1 cellular context compared by ENCODE assay signal in the genomic region with DNA sequence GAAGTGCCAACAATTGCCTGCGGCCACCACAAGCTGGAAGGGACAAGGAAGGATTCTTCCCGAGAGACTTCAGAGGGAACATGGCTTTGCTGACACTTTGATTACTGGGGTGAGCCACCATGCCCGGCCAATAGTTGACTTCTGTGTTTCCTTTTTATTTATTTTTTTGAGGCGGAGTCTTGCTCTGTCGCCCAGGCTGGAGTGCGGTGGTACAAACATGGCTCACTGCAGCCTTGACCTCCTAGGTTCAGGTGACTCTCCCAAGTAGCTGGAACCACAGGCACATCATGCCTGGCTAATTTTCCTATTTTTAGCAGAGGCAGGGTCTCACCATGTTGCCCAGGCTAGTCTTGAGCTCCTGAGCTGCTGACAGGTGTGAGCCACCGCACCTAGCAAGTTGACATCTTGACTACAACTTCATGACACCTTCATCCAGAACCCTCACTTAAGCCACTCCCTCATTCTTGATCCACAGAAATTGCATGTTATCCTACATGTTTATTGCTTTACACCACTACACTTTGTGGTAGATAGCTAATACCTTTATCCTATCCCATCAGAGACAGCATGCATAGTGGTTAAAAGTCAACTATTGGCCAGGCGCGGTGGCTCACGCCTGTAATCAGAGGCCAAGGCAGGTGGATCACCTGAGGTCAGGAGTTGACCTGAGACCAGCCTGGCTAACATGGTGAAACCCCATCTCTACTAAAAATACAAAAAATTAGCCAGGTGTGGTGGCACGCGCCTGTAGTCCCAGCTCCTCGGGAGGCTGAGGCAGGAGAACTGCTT.
A peak's percentile ranks its signal among the peaks of the same experiment; 100 is the strongest.
TF ChIP-seq lines count a peak whose summit lies in the region.

No MANE protein-coding gene starts in this region.

TF ChIP-seq in HepG2, 621 proteins besides CTCF, POLR2A, EP300 and RAD21:
- peak; percentile 34 to 41; a peak in 1 of 4 replicates for TF ChIP-seq NR2F1 (CRISPR knock-in tag; IDR thresholded peaks at IDR 0.05)
- TF ChIP-seq, protein P1, sequence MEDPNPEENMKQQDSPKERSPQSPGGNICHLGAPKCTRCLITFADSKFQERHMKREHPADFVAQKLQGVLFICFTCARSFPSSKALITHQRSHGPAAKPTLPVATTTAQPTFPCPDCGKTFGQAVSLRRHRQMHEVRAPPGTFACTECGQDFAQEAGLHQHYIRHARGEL (CRISPR knock-in tag; IDR thresholded peaks at IDR 0.05), result no peak
- no peak for TF ChIP-seq AHR (CRISPR knock-in tag; IDR thresholded peaks at IDR 0.05)
- TF ChIP-seq, protein P2, sequence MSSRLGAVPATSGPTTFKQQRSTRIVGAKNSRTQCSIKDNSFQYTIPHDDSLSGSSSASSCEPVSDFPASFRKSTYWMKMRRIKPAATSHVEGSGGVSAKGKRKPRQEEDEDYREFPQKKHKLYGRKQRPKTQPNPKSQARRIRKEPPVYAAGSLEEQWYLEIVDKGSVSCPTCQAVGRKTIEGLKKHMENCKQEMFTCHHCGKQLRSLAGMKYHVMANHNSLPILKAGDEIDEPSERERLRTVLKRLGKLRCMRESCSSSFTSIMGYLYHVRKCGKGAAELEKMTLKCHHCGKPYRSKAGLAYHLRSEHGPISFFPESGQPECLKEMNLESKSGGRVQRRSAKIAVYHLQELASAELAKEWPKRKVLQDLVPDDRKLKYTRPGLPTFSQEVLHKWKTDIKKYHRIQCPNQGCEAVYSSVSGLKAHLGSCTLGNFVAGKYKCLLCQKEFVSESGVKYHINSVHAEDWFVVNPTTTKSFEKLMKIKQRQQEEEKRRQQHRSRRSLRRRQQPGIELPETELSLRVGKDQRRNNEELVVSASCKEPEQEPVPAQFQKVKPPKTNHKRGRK (CRISPR knock-in tag; IDR thresholded peaks at IDR 0.05), result no peak
- peak; percentile 38; the same call in 1 of the 2 replicates for TF ChIP-seq ZNF121 (CRISPR knock-in tag; IDR thresholded peaks at IDR 0.05)
- TF ChIP-seq, protein P3, sequence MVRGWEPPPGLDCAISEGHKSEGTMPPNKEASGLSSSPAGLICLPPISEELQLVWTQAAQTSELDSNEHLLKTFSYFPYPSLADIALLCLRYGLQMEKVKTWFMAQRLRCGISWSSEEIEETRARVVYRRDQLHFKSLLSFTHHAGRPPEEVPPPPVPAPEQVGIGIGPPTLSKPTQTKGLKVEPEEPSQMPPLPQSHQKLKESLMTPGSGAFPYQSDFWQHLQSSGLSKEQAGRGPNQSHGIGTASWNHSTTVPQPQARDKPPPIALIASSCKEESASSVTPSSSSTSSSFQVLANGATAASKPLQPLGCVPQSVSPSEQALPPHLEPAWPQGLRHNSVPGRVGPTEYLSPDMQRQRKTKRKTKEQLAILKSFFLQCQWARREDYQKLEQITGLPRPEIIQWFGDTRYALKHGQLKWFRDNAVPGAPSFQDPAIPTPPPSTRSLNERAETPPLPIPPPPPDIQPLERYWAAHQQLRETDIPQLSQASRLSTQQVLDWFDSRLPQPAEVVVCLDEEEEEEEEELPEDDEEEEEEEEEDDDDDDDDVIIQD (CRISPR knock-in tag; IDR thresholded peaks at IDR 0.05; ENCODE audit: low read depth), result no peak
- peak; percentile 45; the same call in 1 of the 2 replicates for TF ChIP-seq NR2F6 (IDR thresholded peaks at IDR 0.05)
- TF ChIP-seq NR2F6 (CRISPR knock-in tag; IDR thresholded peaks at IDR 0.05), result peak; percentile 73; the same call in 1 of the 2 replicates
- TF ChIP-seq ZBTB1 (CRISPR knock-in tag; IDR thresholded peaks at IDR 0.05; ENCODE audit: borderline replicate concordance), result no peak
- 0 out of 2 replicates have a peak, but pooled peaks have one; percentile 15 for TF ChIP-seq FOSL2 (CRISPR knock-in tag; IDR thresholded peaks at IDR 0.05)
- TF ChIP-seq RXRA (CRISPR knock-in tag; IDR thresholded peaks at IDR 0.05), result peak; percentile 49; the same call in 1 of the 2 replicates
- TF ChIP-seq, protein P4, sequence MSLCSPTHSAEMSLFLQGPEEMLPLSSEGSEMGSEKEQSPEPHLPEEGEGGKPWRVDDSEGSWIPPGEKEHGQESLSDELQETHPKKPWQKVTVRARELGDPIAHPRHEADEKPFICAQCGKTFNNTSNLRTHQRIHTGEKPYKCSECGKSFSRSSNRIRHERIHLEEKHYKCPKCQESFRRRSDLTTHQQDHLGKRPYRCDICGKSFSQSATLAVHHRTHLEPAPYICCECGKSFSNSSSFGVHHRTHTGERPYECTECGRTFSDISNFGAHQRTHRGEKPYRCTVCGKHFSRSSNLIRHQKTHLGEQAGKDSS (CRISPR knock-in tag; IDR thresholded peaks at IDR 0.05; ENCODE audit: borderline replicate concordance, low read depth), result 0 out of 2 replicates have a peak, but pooled peaks have one; percentile 56
- TF ChIP-seq RXRB (CRISPR knock-in tag; IDR thresholded peaks at IDR 0.05; ENCODE audit: borderline replicate concordance), result peak; percentile 32; the same call in 1 of the 2 replicates
- TF ChIP-seq, protein P5, sequence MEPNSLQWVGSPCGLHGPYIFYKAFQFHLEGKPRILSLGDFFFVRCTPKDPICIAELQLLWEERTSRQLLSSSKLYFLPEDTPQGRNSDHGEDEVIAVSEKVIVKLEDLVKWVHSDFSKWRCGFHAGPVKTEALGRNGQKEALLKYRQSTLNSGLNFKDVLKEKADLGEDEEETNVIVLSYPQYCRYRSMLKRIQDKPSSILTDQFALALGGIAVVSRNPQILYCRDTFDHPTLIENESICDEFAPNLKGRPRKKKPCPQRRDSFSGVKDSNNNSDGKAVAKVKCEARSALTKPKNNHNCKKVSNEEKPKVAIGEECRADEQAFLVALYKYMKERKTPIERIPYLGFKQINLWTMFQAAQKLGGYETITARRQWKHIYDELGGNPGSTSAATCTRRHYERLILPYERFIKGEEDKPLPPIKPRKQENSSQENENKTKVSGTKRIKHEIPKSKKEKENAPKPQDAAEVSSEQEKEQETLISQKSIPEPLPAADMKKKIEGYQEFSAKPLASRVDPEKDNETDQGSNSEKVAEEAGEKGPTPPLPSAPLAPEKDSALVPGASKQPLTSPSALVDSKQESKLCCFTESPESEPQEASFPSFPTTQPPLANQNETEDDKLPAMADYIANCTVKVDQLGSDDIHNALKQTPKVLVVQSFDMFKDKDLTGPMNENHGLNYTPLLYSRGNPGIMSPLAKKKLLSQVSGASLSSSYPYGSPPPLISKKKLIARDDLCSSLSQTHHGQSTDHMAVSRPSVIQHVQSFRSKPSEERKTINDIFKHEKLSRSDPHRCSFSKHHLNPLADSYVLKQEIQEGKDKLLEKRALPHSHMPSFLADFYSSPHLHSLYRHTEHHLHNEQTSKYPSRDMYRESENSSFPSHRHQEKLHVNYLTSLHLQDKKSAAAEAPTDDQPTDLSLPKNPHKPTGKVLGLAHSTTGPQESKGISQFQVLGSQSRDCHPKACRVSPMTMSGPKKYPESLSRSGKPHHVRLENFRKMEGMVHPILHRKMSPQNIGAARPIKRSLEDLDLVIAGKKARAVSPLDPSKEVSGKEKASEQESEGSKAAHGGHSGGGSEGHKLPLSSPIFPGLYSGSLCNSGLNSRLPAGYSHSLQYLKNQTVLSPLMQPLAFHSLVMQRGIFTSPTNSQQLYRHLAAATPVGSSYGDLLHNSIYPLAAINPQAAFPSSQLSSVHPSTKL (CRISPR knock-in tag; IDR thresholded peaks at IDR 0.05), result 0 out of 2 replicates have a peak, but pooled peaks have one; percentile 10
- TF ChIP-seq, protein P6, sequence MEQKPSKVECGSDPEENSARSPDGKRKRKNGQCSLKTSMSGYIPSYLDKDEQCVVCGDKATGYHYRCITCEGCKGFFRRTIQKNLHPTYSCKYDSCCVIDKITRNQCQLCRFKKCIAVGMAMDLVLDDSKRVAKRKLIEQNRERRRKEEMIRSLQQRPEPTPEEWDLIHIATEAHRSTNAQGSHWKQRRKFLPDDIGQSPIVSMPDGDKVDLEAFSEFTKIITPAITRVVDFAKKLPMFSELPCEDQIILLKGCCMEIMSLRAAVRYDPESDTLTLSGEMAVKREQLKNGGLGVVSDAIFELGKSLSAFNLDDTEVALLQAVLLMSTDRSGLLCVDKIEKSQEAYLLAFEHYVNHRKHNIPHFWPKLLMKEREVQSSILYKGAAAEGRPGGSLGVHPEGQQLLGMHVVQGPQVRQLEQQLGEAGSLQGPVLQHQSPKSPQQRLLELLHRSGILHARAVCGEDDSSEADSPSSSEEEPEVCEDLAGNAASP (CRISPR knock-in tag; IDR thresholded peaks at IDR 0.05; ENCODE audit: borderline replicate concordance), result peak; percentile 40; the same call in 1 of the 2 replicates
- TF ChIP-seq NR2C2 (CRISPR knock-in tag; IDR thresholded peaks at IDR 0.05; ENCODE audit: borderline replicate concordance), result peak; percentile 36; the same call in 1 of the 2 replicates
- 0 out of 2 replicates have a peak, but pooled peaks have one; percentile 35 for TF ChIP-seq ZNF644 (CRISPR knock-in tag; IDR thresholded peaks at IDR 0.05; ENCODE audit: low read depth)
- peak; percentile 19; the same call in 1 of the 2 replicates for TF ChIP-seq SAP130 (CRISPR knock-in tag; IDR thresholded peaks at IDR 0.05; ENCODE audit: low read depth)
- TF ChIP-seq ZNF441 (CRISPR knock-in tag; IDR thresholded peaks at IDR 0.05; ENCODE audit: borderline replicate concordance), result peak; percentile 100
- TF ChIP-seq GATAD2A (CRISPR knock-in tag; IDR thresholded peaks at IDR 0.05), result peak; percentile 33; the same call in 1 of the 2 replicates
- 0 out of 2 replicates have a peak, but pooled peaks have one; percentile 31 for TF ChIP-seq MED1 (CRISPR knock-in tag; IDR thresholded peaks at IDR 0.05)
- TF ChIP-seq RARA (CRISPR knock-in tag; IDR thresholded peaks at IDR 0.05), result peak; percentile 67
